Comparison of ENCODE assay signal across 21 cellular contexts in genomic region chr4:158243071-158243470, GRCh38. TPM values are rescaled to one million over a fixed set of nuclear protein-coding genes. Genes with fewer than 3 reads are reported as not detected.
DNase-seq lines count a peak whose midpoint lies in the region; ATAC-seq and TF ChIP-seq lines count a peak whose summit lies in the region.
"Had no signal": no experiment of that assay in that cellular context is flagged by ENCODE, and none has a peak within 500 bp of the region (broad histone marks: within the 10 kb centered on the region; RNA-seq: fewer than 3 reads in every experiment).

No MANE protein-coding gene starts in this region.

- H3K27ac ChIP-seq in body of pancreas (peak overlapping the region in 2 of 4 donors; percentile 36 to 50), temporal lobe (ENCODE audit: low read depth, low read length) (peak overlapping the region; percentile 100)
- H3K27ac ChIP-seq in CD8-positive, alpha-beta T cell (ENCODE audit: low read depth, low read length), result no peak overlapping the region
- H3K27ac ChIP-seq: HL-60 had no signal

- H3K27me3 Mint-ChIP-seq in CD8-positive, alpha-beta T cell (ENCODE audit: low read depth), result no peaks in the 10 kb centered on the region
- no peaks in the 10 kb centered on the region for H3K27me3 Mint-ChIP-seq in osteocyte (ENCODE audit: unreplicated experiment)

- H3K36me3 ChIP-seq in body of pancreas (replicated peaks in 1 of 2; ENCODE audit: insufficient read depth in 1 of 2, low read depth in 2 of 2), result peaks cover 0 to 3% of the 10 kb centered on the region in 2 donors
- H3K36me3 ChIP-seq in CD8-positive, alpha-beta T cell (ENCODE audit: insufficient read depth, low read length), result no peaks in the 10 kb centered on the region

- no peaks in the 10 kb centered on the region for H3K36me3 Mint-ChIP-seq in CD8-positive, alpha-beta T cell
- no peaks in the 10 kb centered on the region for H3K36me3 Mint-ChIP-seq in osteocyte (ENCODE audit: unreplicated experiment)

- intact Hi-C loops in body of pancreas (cut with DNase I), result no loop called here
- intact Hi-C loops in CD8-positive, alpha-beta T cell (cut with DNase I, micrococcal nuclease), result no loop called here

- no peak overlapping the region for H3K4me3 Mint-ChIP-seq in CD8-positive, alpha-beta T cell
- no peak overlapping the region for H3K4me3 Mint-ChIP-seq in osteocyte (ENCODE audit: unreplicated experiment)

- H3K4me1 ChIP-seq in body of pancreas, result peaks cover 12% of the 10 kb centered on the region
- no peaks in the 10 kb centered on the region for H3K4me1 ChIP-seq in CD8-positive, alpha-beta T cell (ENCODE audit: insufficient read depth, low read length)

- H3K9me3 Mint-ChIP-seq in CD8-positive, alpha-beta T cell, result no peaks in the 10 kb centered on the region
- no peaks in the 10 kb centered on the region for H3K9me3 Mint-ChIP-seq in osteocyte (ENCODE audit: unreplicated experiment)

- peak; percentile 2 for DNase-seq in DMS53 treated with DMSO at 0.1 percent for 48 hours (lab: John Stamatoyannopoulos, UW; ENCODE audit: unreplicated experiment)
- no peak for DNase-seq in body of pancreas
- no peak for DNase-seq in left lobe of liver (ENCODE audit: low spot score)
- no peak for DNase-seq in GM03348 (ENCODE audit: low spot score)
- no peak for DNase-seq in CD8-positive, alpha-beta T cell
- no peak for DNase-seq in osteocyte (ENCODE audit: extremely low spot score, unreplicated experiment)
- DNase-seq: GDM1; NCI-H1092; NCI-H1417 treated with DMSO at 0.1 percent for 48 hours; NCI-H187; NCI-H2081 treated with DMSO at 0.1 percent for 48 hours; NCI-H2171; NCI-H345; NCI-H524 treated with DMSO at 0.1 percent for 48 hours; NCI-H82; NK-92 treated with Interleukin-12 subunit alpha and Interleukin-12 subunit beta, amount 100 ng/mL, for 24 hours; PC-3; SK-N-SH had no signal

- H3K4me1 Mint-ChIP-seq in CD8-positive, alpha-beta T cell (ENCODE audit: low read depth), result no peaks in the 10 kb centered on the region
- no peaks in the 10 kb centered on the region for H3K4me1 Mint-ChIP-seq in osteocyte (ENCODE audit: unreplicated experiment)

- H3K27ac Mint-ChIP-seq in CD8-positive, alpha-beta T cell, result no peak overlapping the region
- H3K27ac Mint-ChIP-seq in osteocyte (ENCODE audit: unreplicated experiment), result no peak overlapping the region

- CTCF ChIA-PET in CD8-positive, alpha-beta T cell (lab: Charles Lee), result no interaction called here

- TF ChIP-seq CTCF in body of pancreas (IDR thresholded peaks at IDR 0.05) (no peak), osteocyte (IDR thresholded peaks at IDR 0.05) (no peak)
- TF ChIP-seq CTCF in CD8-positive, alpha-beta T cell (IDR thresholded peaks at IDR 0.05), result no peak

- no peaks in the 10 kb centered on the region for H3K9me3 ChIP-seq in body of pancreas
- H3K9me3 ChIP-seq in CD8-positive, alpha-beta T cell (ENCODE audit: low read length), result no peaks in the 10 kb centered on the region
- H3K9me3 ChIP-seq: SK-N-SH had no signal

- POLR2A ChIA-PET in CD8-positive, alpha-beta T cell (lab: Charles Lee), result no interaction called here

- no peak for TF ChIP-seq POLR2A in body of pancreas (IDR thresholded peaks at IDR 0.05)

- H3K4me3 ChIP-seq in body of pancreas, result no peak overlapping the region
- no peak overlapping the region for H3K4me3 ChIP-seq in CD8-positive, alpha-beta T cell (ENCODE audit: low read depth, low read length)

- ATAC-seq in body of pancreas (peak; percentile 66), left lobe of liver (peak; percentile 47), GM21526 (IDR thresholded peaks at IDR 0.05; ENCODE audit: low FRiP score, unreplicated experiment) (no peak)
- ATAC-seq in CD8-positive, alpha-beta T cell, result no peak
- ATAC-seq: PC-3 had no signal

- H3K27me3 ChIP-seq in body of pancreas, result no peaks in the 10 kb centered on the region
- H3K27me3 ChIP-seq in CD8-positive, alpha-beta T cell (ENCODE audit: insufficient read depth, low read length), result no peaks in the 10 kb centered on the region

RNA-seq across cellular contexts. Expression of gene TMEM144, which starts 32.8 kb away (rescaled TPM):
- 10 to 100 TPM; 10.5 to 13.0 TPM for total RNA-seq in body of pancreas
- total RNA-seq in left lobe of liver, result 1.5 TPM
- 1.2 TPM for total RNA-seq in temporal lobe
- not detected for total RNA-seq in CD8-positive, alpha-beta T cell
- 1.0 and 1.7 TPM in 2 replicates for total RNA-seq in osteocyte

Comparison
In these comparisons a context has a peak if more than half of its experiments do, and no peak if none do; other contexts are left out.
1. ATAC-seq: peak in body of pancreas (single experiment) and left lobe of liver (single experiment); none in CD8-positive, alpha-beta T cell (single experiment) and GM21526 (single experiment).